In genomic region chr10:131195552-131196159, GRCh38 we compare ENCODE assay signal across 14 cellular contexts.
DNase-seq lines count a peak whose midpoint lies in the region; ATAC-seq and TF ChIP-seq lines count a peak whose summit lies in the region.
"Had no signal": no experiment of that assay in that cellular context is flagged by ENCODE, and none has a peak within 500 bp of the region (broad histone marks: within the 10 kb centered on the region; RNA-seq: fewer than 3 reads in every experiment).

No MANE protein-coding gene starts in this region.

- DNase-seq in stimulated activated CD4-positive, alpha-beta T cell treated with anti-CD3 and anti-CD28 coated beads, Interleukin-4, amount 100 ng/mL, for 24 hours, result peak; percentile 1
- DNase-seq in stimulated activated CD4-positive, alpha-beta T cell treated with anti-CD3 and anti-CD28 coated beads, Interleukin-4, amount 100 ng/mL, for 4 hours, result no peak
- DNase-seq in left lobe of liver (ENCODE audit: low spot score) (peak; percentile 21), spleen (peak; percentile 61), NCI-H510A (lab: John Stamatoyannopoulos, UW) (no peak), epidermal melanocyte (ENCODE audit: insufficient read length, low spot score) (no peak)
- DNase-seq: HFFc6, NCI-H1092 treated with DMSO at 0.1 percent for 48 hours, NCI-H1694, NCI-H2107, NCI-H345, PC-3 had no signal

- peaks cover 0 to 12% (median 0%) of the 10 kb centered on the region in 7 donors for H3K27me3 ChIP-seq in spleen (replicated peaks in 1 of 7)

- WGBS in spleen, 5 donors, result 75 to 83% (median 82%) methylated on average over 14 to 19 of the region's 19 CpGs

- intact Hi-C loops in spleen (cut with DNase I; ENCODE audit: low total_unique reads), result no loop called here

- H3K27ac ChIP-seq in spleen, result no peak overlapping the region
- H3K27ac ChIP-seq: KMS-11 had no signal

- peaks cover 0 to 22% (median 6%) of the 10 kb centered on the region in 8 donors for H3K9me3 ChIP-seq in spleen

- no peak for TF ChIP-seq POLR2A in spleen (IDR thresholded peaks at IDR 0.05)

- ATAC-seq in left lobe of liver, result no peak
- ATAC-seq in GM19463 (IDR thresholded peaks at IDR 0.05; ENCODE audit: unreplicated experiment), result no peak
- ATAC-seq: PC-3 had no signal

- no peaks in the 10 kb centered on the region for H3K4me1 ChIP-seq in spleen

- H3K36me3 ChIP-seq in spleen, result no peaks in the 10 kb centered on the region

- TF ChIP-seq CTCF in spleen (IDR thresholded peaks at IDR 0.05 in 8 of 11, conservative IDR thresholded peaks at IDR 0.05 in 3 of 11), result no peak

- no peak overlapping the region for H3K4me3 ChIP-seq in spleen

Comparison
In these comparisons a context has a peak if more than half of its experiments do, and no peak if none do; other contexts are left out.
1. DNase-seq: peak in stimulated activated CD4-positive, alpha-beta T cell treated with anti-CD3 and anti-CD28 coated beads, Interleukin-4, amount 100 ng/mL, for 24 hours (single experiment), left lobe of liver (single experiment) and spleen (single experiment); none in stimulated activated CD4-positive, alpha-beta T cell treated with anti-CD3 and anti-CD28 coated beads, Interleukin-4, amount 100 ng/mL, for 4 hours (0 of 2), NCI-H510A (single experiment) and epidermal melanocyte (single experiment).